In the genomic region with DNA sequence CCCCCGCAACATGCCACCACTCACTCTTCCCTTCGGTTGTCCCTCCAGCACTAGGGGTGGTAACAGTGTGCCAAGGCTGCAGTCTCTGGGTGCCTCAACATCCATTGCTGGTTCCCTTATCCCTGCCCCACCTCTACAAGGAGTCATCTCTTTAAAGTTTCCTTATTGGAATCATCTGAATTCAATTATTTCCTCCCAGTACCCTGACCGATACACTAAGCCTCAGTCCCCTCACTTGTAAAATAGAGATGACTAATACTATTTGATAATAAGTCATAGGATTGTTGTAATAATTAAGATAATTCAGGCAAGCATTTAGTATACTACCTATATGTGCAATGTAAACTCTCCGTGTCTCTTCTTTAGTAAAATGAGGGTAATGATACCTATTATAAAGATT, we compare ENCODE assay signal across 18 cellular contexts.
A peak's percentile ranks its signal among the peaks of the same experiment; 100 is the strongest.
DNase-seq lines count a peak whose midpoint lies in the region; ATAC-seq and TF ChIP-seq lines count a peak whose summit lies in the region.
"Had no signal": no experiment of that assay in that cellular context is flagged by ENCODE, and none has a peak within 500 bp of the region (broad histone marks: within the 10 kb centered on the region; RNA-seq: fewer than 3 reads in every experiment).

No MANE protein-coding gene starts in this region.

- H3K4me2 ChIP-seq in mammary epithelial cell (ENCODE audit: insufficient read depth, low read depth, low read length) = no peak overlapping the region
- H3K4me2 ChIP-seq: BLaER1 treated with 17β-estradiol and CSF1 and Interleukin-3, amounts not matched to agents 10 nM and 100 nM; KMS-11 had no signal

- H3K4me3 Mint-ChIP-seq in MCF 10A (ENCODE audit: unreplicated experiment) = no peak overlapping the region
- no peak overlapping the region for H3K4me3 Mint-ChIP-seq in activated CD4-positive, alpha-beta T cell treated with anti-CD3 and anti-CD28 coated beads for 36 hours
- H3K4me3 Mint-ChIP-seq: HFFc6 had no signal

- no peaks in the 10 kb centered on the region for H3K36me3 Mint-ChIP-seq in MCF 10A (ENCODE audit: insufficient read depth, unreplicated experiment)
- H3K36me3 Mint-ChIP-seq in activated CD4-positive, alpha-beta T cell treated with anti-CD3 and anti-CD28 coated beads for 36 hours (ENCODE audit: low read depth) = no peaks in the 10 kb centered on the region

- BruUV-seq in MCF 10A (replicated peaks; lab: Mats Ljungman, UMichigan) = no TSS peak
- no TSS peak for BruUV-seq in mammary epithelial cell (replicated peaks; lab: Mats Ljungman, UMichigan)

- no peak overlapping the region for H3K27ac ChIP-seq in mammary epithelial cell (ENCODE audit: insufficient read depth, low read depth, low read length)
- H3K27ac ChIP-seq in foreskin keratinocyte = peak overlapping the region; percentile 63
- peak overlapping the region; percentile 88 for H3K27ac ChIP-seq in psoas muscle
- peak overlapping the region; percentile 56 for H3K27ac ChIP-seq in upper lobe of right lung
- H3K27ac ChIP-seq: 22Rv1; BLaER1 treated with 17β-estradiol and CSF1 and Interleukin-3, amounts not matched to agents 10 nM and 100 nM; KMS-11 had no signal

- no peaks in the 10 kb centered on the region for H3K27me3 ChIP-seq in mammary epithelial cell (ENCODE audit: insufficient read depth, low read length)
- no peaks in the 10 kb centered on the region for H3K27me3 ChIP-seq in foreskin keratinocyte
- no peaks in the 10 kb centered on the region for H3K27me3 ChIP-seq in psoas muscle (ENCODE audit: insufficient read depth in 3 of 3, low read length in 2 of 3)
- H3K27me3 ChIP-seq in upper lobe of right lung = no peaks in the 10 kb centered on the region
- H3K27me3 ChIP-seq: BLaER1 treated with 17β-estradiol and CSF1 and Interleukin-3, amounts not matched to agents 10 nM and 100 nM had no signal

- no peak for TF ChIP-seq CTCF in MCF 10A (IDR thresholded peaks at IDR 0.05; ENCODE audit: unreplicated experiment)
- no peak for TF ChIP-seq CTCF in mammary epithelial cell (conservative IDR thresholded peaks at IDR 0.05 in 1 of 2, IDR thresholded peaks at IDR 0.05 in 1 of 2; ENCODE audit: extremely low read depth in 1 of 2, insufficient read depth in 1 of 2, low read depth in 1 of 2, low read length in 2 of 2)
- TF ChIP-seq CTCF in foreskin keratinocyte (conservative IDR thresholded peaks at IDR 0.05) = no peak
- no peak for TF ChIP-seq CTCF in psoas muscle (IDR thresholded peaks at IDR 0.05)
- TF ChIP-seq CTCF in upper lobe of right lung (IDR thresholded peaks at IDR 0.05) = no peak

- no peak for ATAC-seq in foreskin keratinocyte
- peak in 1 of 4 donors; percentile 13 for ATAC-seq in psoas muscle
- no peak for ATAC-seq in upper lobe of right lung
- no peak for ATAC-seq in GM21360 (IDR thresholded peaks at IDR 0.05; ENCODE audit: unreplicated experiment)
- no peak for ATAC-seq in activated CD4-positive, alpha-beta T cell treated with anti-CD3 and anti-CD28 coated beads for 36 hours

- WGBS in mammary epithelial cell (ENCODE audit: low coverage, missing lambda C conversion rate) = 90% methylated on average over 4 of the region's 4 CpGs
- WGBS in psoas muscle, 3 donors = 91 to 97% (median 95%) methylated on average over 4 of the region's 4 CpGs

- H3K36me3 ChIP-seq in mammary epithelial cell (ENCODE audit: insufficient read depth, low read length) = no peaks in the 10 kb centered on the region
- H3K36me3 ChIP-seq in psoas muscle (ENCODE audit: insufficient read depth in 1 of 2, low read depth in 1 of 2) = no peaks in the 10 kb centered on the region
- H3K36me3 ChIP-seq in upper lobe of right lung = no peaks in the 10 kb centered on the region
- H3K36me3 ChIP-seq: BLaER1 treated with 17β-estradiol and CSF1 and Interleukin-3, amounts not matched to agents 10 nM and 100 nM had no signal

- no peaks in the 10 kb centered on the region for H3K79me2 ChIP-seq in mammary epithelial cell (ENCODE audit: insufficient read depth, low read length)

- in situ Hi-C loops in mammary epithelial cell (cut with MboI; ENCODE audit: low sequenced_read_pairs in 2 of 2) = no loop called here

- CTCF ChIA-PET in MCF 10A (lab: Yijun Ruan, JAX) = interaction anchor here (0.6 to 0.7 kb wide), 2 partner anchors 187 to 355 kb away, joined by 3 read pairs; no protein-coding TSS in a partner anchor
- CTCF ChIA-PET in mammary epithelial cell (lab: Charles Lee; ENCODE audit: low non-redundant PET) = interaction anchor here (0.6 kb wide), 1 partner anchor 344 kb away, joined by 3 read pairs; no protein-coding TSS in a partner anchor
- CTCF ChIA-PET in activated CD4-positive, alpha-beta T cell treated with anti-CD3 and anti-CD28 coated beads for 36 hours (lab: Charles Lee) = no interaction called here

- H3K27ac Mint-ChIP-seq in MCF 10A (ENCODE audit: low read depth, unreplicated experiment) = peak overlapping the region; percentile 88
- no peak overlapping the region for H3K27ac Mint-ChIP-seq in activated CD4-positive, alpha-beta T cell treated with anti-CD3 and anti-CD28 coated beads for 36 hours
- H3K27ac Mint-ChIP-seq: HFFc6 had no signal

- peaks cover 24% of the 10 kb centered on the region for H3K4me1 Mint-ChIP-seq in MCF 10A (ENCODE audit: insufficient read depth, unreplicated experiment)
- H3K4me1 Mint-ChIP-seq in activated CD4-positive, alpha-beta T cell treated with anti-CD3 and anti-CD28 coated beads for 36 hours = no peaks in the 10 kb centered on the region

- no peak overlapping the region for H3K9ac ChIP-seq in mammary epithelial cell (ENCODE audit: insufficient read depth, low read length)
- H3K9ac ChIP-seq: BLaER1 treated with 17β-estradiol and CSF1 and Interleukin-3, amounts not matched to agents 10 nM and 100 nM; KMS-11 had no signal

- no peaks in the 10 kb centered on the region for H3K9me3 Mint-ChIP-seq in MCF 10A (ENCODE audit: unreplicated experiment)
- H3K9me3 Mint-ChIP-seq in activated CD4-positive, alpha-beta T cell treated with anti-CD3 and anti-CD28 coated beads for 36 hours (ENCODE audit: low read depth) = no peaks in the 10 kb centered on the region
- H3K9me3 Mint-ChIP-seq: HFFc6 had no signal

- no peaks in the 10 kb centered on the region for H3K27me3 Mint-ChIP-seq in MCF 10A (ENCODE audit: insufficient read depth, unreplicated experiment)
- H3K27me3 Mint-ChIP-seq in activated CD4-positive, alpha-beta T cell treated with anti-CD3 and anti-CD28 coated beads for 36 hours = peaks cover 23% of the 10 kb centered on the region

- H3K4me1 ChIP-seq in mammary epithelial cell (ENCODE audit: insufficient read depth, low read length) (peaks cover 15% of the 10 kb centered on the region), foreskin keratinocyte (peaks cover 21% of the 10 kb centered on the region), psoas muscle (peaks cover 43% of the 10 kb centered on the region), upper lobe of right lung (peaks cover 13% of the 10 kb centered on the region)
- H3K4me1 ChIP-seq: BLaER1 treated with 17β-estradiol and CSF1 and Interleukin-3, amounts not matched to agents 10 nM and 100 nM had no signal

- intact Hi-C loops in MCF 10A (cut with micrococcal nuclease) (no loop called here), mammary epithelial cell (cut with micrococcal nuclease) (no loop called here), psoas muscle (cut with DNase I) (loop anchor here (5.0 kb wide), 2 partner anchors 84 to 354 kb away; partner anchors contain the start of gene ENC1 (in 1 of the 2)), upper lobe of right lung (cut with DNase I) (no loop called here)
- intact Hi-C loops in activated CD4-positive, alpha-beta T cell treated with anti-CD3 and anti-CD28 coated beads for 36 hours (cut with DNase I, micrococcal nuclease) = no loop called here

- POLR2A ChIA-PET in MCF 10A (lab: Yijun Ruan, JAX) = interaction anchor here (0.7 to 1.6 kb wide), 3 partner anchors 19 to 44 kb away, joined by 3 to 4 read pairs (median 3); no protein-coding TSS in a partner anchor
- POLR2A ChIA-PET in activated CD4-positive, alpha-beta T cell treated with anti-CD3 and anti-CD28 coated beads for 36 hours (lab: Charles Lee) = no interaction called here

- no peaks in the 10 kb centered on the region for H3K9me3 ChIP-seq in mammary epithelial cell (replicated peaks; ENCODE audit: insufficient read depth, low read length)
- no peaks in the 10 kb centered on the region for H3K9me3 ChIP-seq in psoas muscle
- H3K9me3 ChIP-seq in upper lobe of right lung = no peaks in the 10 kb centered on the region
- H3K9me3 ChIP-seq: BLaER1 treated with 17β-estradiol and CSF1 and Interleukin-3, amounts not matched to agents 10 nM and 100 nM had no signal

- no peak for DNase-seq in MCF 10A (ENCODE audit: unreplicated experiment)
- no peak for DNase-seq in mammary epithelial cell
- DNase-seq in foreskin keratinocyte = no peak
- DNase-seq in psoas muscle = no peak
- DNase-seq in upper lobe of right lung = no peak
- no peak for DNase-seq in NCI-H1105 treated with DMSO at 0.1 percent for 48 hours (lab: John Stamatoyannopoulos, UW)
- no peak for DNase-seq in activated CD4-positive, alpha-beta T cell treated with anti-CD3 and anti-CD28 coated beads for 36 hours
- DNase-seq: DMS153, EL, HFFc6, MM.1S, NCI-H1105, NCI-H187, NCI-H774 had no signal

- no peak overlapping the region for H3K4me3 ChIP-seq in mammary epithelial cell (replicated peaks in 1 of 3; ENCODE audit: insufficient read depth in 1 of 3, low read depth in 2 of 3, low read length in 3 of 3)
- H3K4me3 ChIP-seq in psoas muscle = no peak overlapping the region
- H3K4me3 ChIP-seq in upper lobe of right lung = no peak overlapping the region
- H3K4me3 ChIP-seq: BLaER1 treated with 17β-estradiol and CSF1 and Interleukin-3, amounts not matched to agents 10 nM and 100 nM had no signal

- H4K20me1 ChIP-seq in mammary epithelial cell (ENCODE audit: insufficient read depth, low read length) = no peaks in the 10 kb centered on the region
- H4K20me1 ChIP-seq: BLaER1 treated with 17β-estradiol and CSF1 and Interleukin-3, amounts not matched to agents 10 nM and 100 nM had no signal

- H2AFZ ChIP-seq in mammary epithelial cell (ENCODE audit: low read depth, low read length) = no peak overlapping the region

- dilution Hi-C loops in mammary epithelial cell (cut with HindIII; ENCODE audit: low sequenced_read_pairs) = no loop called here

Comparison
In these comparisons a context has a peak if more than half of its experiments do, and no peak if none do; other contexts are left out.
1. intact Hi-C loops: an anchor here in psoas muscle (5.0 kb wide); none called in MCF 10A, mammary epithelial cell, upper lobe of right lung and activated CD4-positive, alpha-beta T cell treated with anti-CD3 and anti-CD28 coated beads for 36 hours.